14 cellular contexts compared by ENCODE assay signal in genomic region chr12:49489720-49490119, GRCh38. TPM values are rescaled to one million over a fixed set of nuclear protein-coding genes. Genes with fewer than 3 reads are reported as not detected.
A peak's percentile ranks its signal among the peaks of the same experiment; 100 is the strongest.
DNase-seq lines count a peak whose midpoint lies in the region; ATAC-seq and TF ChIP-seq lines count a peak whose summit lies in the region.
"Had no signal": no experiment of that assay in that cellular context is flagged by ENCODE, and none has a peak within 500 bp of the region (broad histone marks: within the 10 kb centered on the region; RNA-seq: fewer than 3 reads in every experiment).

No MANE protein-coding gene starts in this region.

- dilution Hi-C loops in mammary epithelial cell (cut with HindIII; ENCODE audit: low sequenced_read_pairs), result no loop called here

- TF ChIP-seq EP300 in stomach (IDR thresholded peaks at IDR 0.05), result no peak

- no peak overlapping the region for H2BK15ac ChIP-seq in mesenchymal stem cell (ENCODE audit: low read depth, poor library complexity, severe bottlenecking)

- in situ Hi-C loops in mammary epithelial cell (cut with MboI; ENCODE audit: low sequenced_read_pairs in 2 of 2), result no loop called here

- no peak overlapping the region for H3K18ac ChIP-seq in mesenchymal stem cell (ENCODE audit: low read depth in 1 of 2, low read length in 2 of 2)

- H3K9ac ChIP-seq in mammary epithelial cell (ENCODE audit: insufficient read depth, low read length) (no peak overlapping the region), mesenchymal stem cell (ENCODE audit: low read length) (no peak overlapping the region)

- H3K4ac ChIP-seq in mesenchymal stem cell (ENCODE audit: low read depth in 1 of 2, low read length in 2 of 2), result no peak overlapping the region

- BruUV-seq in mammary epithelial cell (replicated peaks; lab: Mats Ljungman, UMichigan), result no TSS peak

- peaks cover 19% of the 10 kb centered on the region for H3K79me1 ChIP-seq in mesenchymal stem cell (replicated peaks; ENCODE audit: low read length, poor library complexity, severe bottlenecking)

- H3K27ac ChIP-seq in mammary epithelial cell (ENCODE audit: insufficient read depth, low read depth, low read length) (peak overlapping the region; percentile 48), mesenchymal stem cell (ENCODE audit: low read length, poor library complexity, severe bottlenecking) (no peak overlapping the region), stomach (no peak overlapping the region), hepatocyte (no peak overlapping the region)
- H3K27ac ChIP-seq: left ventricle myocardium inferior had no signal

- H2BK120ac ChIP-seq in mesenchymal stem cell (ENCODE audit: low read depth, low read length), result no peak overlapping the region

- H2AK5ac ChIP-seq in mesenchymal stem cell (ENCODE audit: low read length, severe bottlenecking), result no peak overlapping the region

- no peaks in the 10 kb centered on the region for H3K27me3 ChIP-seq in mammary epithelial cell (ENCODE audit: insufficient read depth, low read length)
- no peaks in the 10 kb centered on the region for H3K27me3 ChIP-seq in mesenchymal stem cell (ENCODE audit: control insufficient read depth in 1 of 2, insufficient read depth in 1 of 2, low read length in 2 of 2)
- no peaks in the 10 kb centered on the region for H3K27me3 ChIP-seq in stomach
- H3K27me3 ChIP-seq in hepatocyte, result no peaks in the 10 kb centered on the region

- H3K4me1 ChIP-seq in mammary epithelial cell (ENCODE audit: insufficient read depth, low read length) (peaks cover 30% of the 10 kb centered on the region), mesenchymal stem cell (ENCODE audit: control insufficient read depth, insufficient read depth, low read depth, low read length) (peaks cover 4% of the 10 kb centered on the region), stomach (no peaks in the 10 kb centered on the region), hepatocyte (ENCODE audit: insufficient read depth) (no peaks in the 10 kb centered on the region)
- H3K4me1 ChIP-seq: left ventricle myocardium inferior had no signal

- no peak for ATAC-seq in GM21528 (IDR thresholded peaks at IDR 0.05; ENCODE audit: low FRiP score, unreplicated experiment)
- ATAC-seq: activated T-cell treated with anti-CD3 and anti-CD28 coated beads, Interleukin-2, amount 50 U/mL, for 72 hours had no signal

- peaks cover 5% of the 10 kb centered on the region for H3K36me3 ChIP-seq in mammary epithelial cell (ENCODE audit: insufficient read depth, low read length)
- H3K36me3 ChIP-seq in mesenchymal stem cell (ENCODE audit: control insufficient read depth in 1 of 2, insufficient read depth in 2 of 2, low read depth in 1 of 2, low read length in 2 of 2), result peaks cover 24 to 35% of the 10 kb centered on the region in 2 experiments
- H3K36me3 ChIP-seq in stomach, result peaks cover 0 to 64% (median 38%) of the 10 kb centered on the region in 4 donors
- H3K36me3 ChIP-seq in hepatocyte (replicated peaks; ENCODE audit: insufficient read depth, low read depth), result no peaks in the 10 kb centered on the region

- H3K4me3 ChIP-seq in mammary epithelial cell (replicated peaks in 1 of 3; ENCODE audit: insufficient read depth in 1 of 3, low read depth in 2 of 3, low read length in 3 of 3) (no peak overlapping the region), mesenchymal stem cell (ENCODE audit: insufficient read depth in 1 of 2, low read depth in 1 of 2, low read length in 2 of 2) (no peak overlapping the region), stomach (no peak overlapping the region), hepatocyte (no peak overlapping the region)
- H3K4me3 ChIP-seq: left ventricle myocardium inferior had no signal

- no peak for TF ChIP-seq POLR2A in stomach (IDR thresholded peaks at IDR 0.05)

- no peak overlapping the region for H4K91ac ChIP-seq in mesenchymal stem cell (ENCODE audit: low read length)

- peak; percentile 79 for DNase-seq in EH (ENCODE audit: low read depth)
- peak; percentile 94 for DNase-seq in NCI-H226
- peak; percentile 91 for DNase-seq in mammary epithelial cell
- DNase-seq in mesenchymal stem cell, result peak; percentile 51
- no peak for DNase-seq in GOT3 (lab: John Stamatoyannopoulos, UW)
- no peak for DNase-seq in stomach
- DNase-seq in hepatocyte (ENCODE audit: low spot score), result no peak
- DNase-seq: activated CD4-positive, alpha-beta T cell treated with anti-CD3 and anti-CD28 coated beads for 4 hours; activated T-cell treated with anti-CD3 and anti-CD28 coated beads, Interleukin-2, amount 50 U/mL, for 72 hours; C1 segment of cervical spinal cord; left ventricle myocardium inferior; NCI-H1417; stimulated activated CD4-positive, alpha-beta T cell treated with anti-CD3 and anti-CD28 coated beads, Interleukin-15, amount 100 ng/mL, for 24 hours had no signal

- CTCF ChIA-PET in mammary epithelial cell (lab: Charles Lee; ENCODE audit: low non-redundant PET), result no interaction called here

- 49% methylated on average over 4 of the region's 4 CpGs for WGBS in mammary epithelial cell (ENCODE audit: low coverage, missing lambda C conversion rate)
- WGBS in mesenchymal stem cell, result 77% methylated on average over 3 of the region's 4 CpGs
- 86 to 92% (median 89%) methylated on average over 4 of the region's 4 CpGs for WGBS in stomach, 5 donors
- 88% methylated on average over 4 of the region's 4 CpGs for WGBS in hepatocyte (ENCODE audit: low lambda C conversion rate, missing lambda C conversion rate)

- H4K8ac ChIP-seq in mesenchymal stem cell (ENCODE audit: low read length), result no peak overlapping the region

- no peak overlapping the region for H2BK12ac ChIP-seq in mesenchymal stem cell (ENCODE audit: low read length in 2 of 2)

- peak in 1 of 2 donors; percentile 24 for TF ChIP-seq CTCF in mammary epithelial cell (conservative IDR thresholded peaks at IDR 0.05 in 1 of 2, IDR thresholded peaks at IDR 0.05 in 1 of 2; ENCODE audit: extremely low read depth in 1 of 2, insufficient read depth in 1 of 2, low read depth in 1 of 2, low read length in 2 of 2)
- TF ChIP-seq CTCF in stomach (IDR thresholded peaks at IDR 0.05), result no peak
- no peak for TF ChIP-seq CTCF in hepatocyte (IDR thresholded peaks at IDR 0.05; ENCODE audit: poor library complexity)

- no peak overlapping the region for H2BK5ac ChIP-seq in mesenchymal stem cell (ENCODE audit: low read depth, low read length, poor library complexity, severe bottlenecking)

- no peak overlapping the region for H2AFZ ChIP-seq in mammary epithelial cell (ENCODE audit: low read depth, low read length)
- H2AFZ ChIP-seq in mesenchymal stem cell (ENCODE audit: low read depth, low read length), result no peak overlapping the region
- no peak overlapping the region for H2AFZ ChIP-seq in hepatocyte

- H3K14ac ChIP-seq in mesenchymal stem cell (ENCODE audit: low read length in 2 of 2), result no peak overlapping the region

- no peaks in the 10 kb centered on the region for H3K79me2 ChIP-seq in mammary epithelial cell (ENCODE audit: insufficient read depth, low read length)
- no peaks in the 10 kb centered on the region for H3K79me2 ChIP-seq in hepatocyte

- no peak overlapping the region for H3K23ac ChIP-seq in mesenchymal stem cell (ENCODE audit: low read length in 2 of 2)

- H3K4me2 ChIP-seq in mammary epithelial cell (ENCODE audit: insufficient read depth, low read depth, low read length) (no peak overlapping the region), mesenchymal stem cell (ENCODE audit: low read length, poor library complexity, severe bottlenecking) (no peak overlapping the region), hepatocyte (no peak overlapping the region)

- H4K20me1 ChIP-seq in mammary epithelial cell (ENCODE audit: insufficient read depth, low read length), result no peaks in the 10 kb centered on the region
- no peaks in the 10 kb centered on the region for H4K20me1 ChIP-seq in hepatocyte (ENCODE audit: insufficient read depth, poor library complexity, severe bottlenecking)

- H3K9me3 ChIP-seq in mammary epithelial cell (replicated peaks; ENCODE audit: insufficient read depth, low read length), result no peaks in the 10 kb centered on the region
- no peaks in the 10 kb centered on the region for H3K9me3 ChIP-seq in mesenchymal stem cell (ENCODE audit: control insufficient read depth, low read length)
- H3K9me3 ChIP-seq in stomach, result no peaks in the 10 kb centered on the region
- H3K9me3 ChIP-seq in hepatocyte (ENCODE audit: low read depth), result no peaks in the 10 kb centered on the region
- H3K9me3 ChIP-seq: left ventricle myocardium inferior had no signal

- no peaks in the 10 kb centered on the region for H3K9me2 ChIP-seq in hepatocyte (replicated peaks; ENCODE audit: insufficient read depth)

- intact Hi-C loops in mammary epithelial cell (cut with micrococcal nuclease) (loop anchor here (2.0 kb wide), 1 partner anchor 25 kb away; no protein-coding TSS in a partner anchor), stomach (cut with DNase I; ENCODE audit: low total_unique reads) (no loop called here)

RNA-seq across cellular contexts. Expression of gene KCNH3, which starts 49.1 kb away (rescaled TPM):
- total RNA-seq in mammary epithelial cell (1 to 10 TPM in 1 of 2 donors, under 1 TPM in 1; under 0.01 to 1.2 TPM), stomach (under 1 TPM in 1 of 5 donors, not detected in 4; 0.55 TPM), hepatocyte (0.30 and 1.0 TPM in 2 replicates)
- polyA plus RNA-seq in mammary epithelial cell (0.08 TPM), stomach (under 1 TPM; 0.25 to 0.61 (median 0.44) TPM), hepatocyte (0.43 and 1.1 TPM in 2 replicates)
- not detected for polyA minus RNA-seq in mammary epithelial cell
- polyA plus RNA-seq in mesenchymal stem cell (2013, experiment 1 of 2), result 0.03 TPM
- polyA plus RNA-seq in mesenchymal stem cell (2013, experiment 2 of 2), result 0.01 TPM

Comparison
In these comparisons a context has a peak if more than half of its experiments do, and no peak if none do; other contexts are left out.
1. DNase-seq: peak in EH (single experiment), NCI-H226 (single experiment), mammary epithelial cell (single experiment) and mesenchymal stem cell (single experiment); none in GOT3 (single experiment), stomach (single experiment) and hepatocyte (single experiment).